Comparison of ENCODE assay signal across 7 cellular contexts in the genomic region with DNA sequence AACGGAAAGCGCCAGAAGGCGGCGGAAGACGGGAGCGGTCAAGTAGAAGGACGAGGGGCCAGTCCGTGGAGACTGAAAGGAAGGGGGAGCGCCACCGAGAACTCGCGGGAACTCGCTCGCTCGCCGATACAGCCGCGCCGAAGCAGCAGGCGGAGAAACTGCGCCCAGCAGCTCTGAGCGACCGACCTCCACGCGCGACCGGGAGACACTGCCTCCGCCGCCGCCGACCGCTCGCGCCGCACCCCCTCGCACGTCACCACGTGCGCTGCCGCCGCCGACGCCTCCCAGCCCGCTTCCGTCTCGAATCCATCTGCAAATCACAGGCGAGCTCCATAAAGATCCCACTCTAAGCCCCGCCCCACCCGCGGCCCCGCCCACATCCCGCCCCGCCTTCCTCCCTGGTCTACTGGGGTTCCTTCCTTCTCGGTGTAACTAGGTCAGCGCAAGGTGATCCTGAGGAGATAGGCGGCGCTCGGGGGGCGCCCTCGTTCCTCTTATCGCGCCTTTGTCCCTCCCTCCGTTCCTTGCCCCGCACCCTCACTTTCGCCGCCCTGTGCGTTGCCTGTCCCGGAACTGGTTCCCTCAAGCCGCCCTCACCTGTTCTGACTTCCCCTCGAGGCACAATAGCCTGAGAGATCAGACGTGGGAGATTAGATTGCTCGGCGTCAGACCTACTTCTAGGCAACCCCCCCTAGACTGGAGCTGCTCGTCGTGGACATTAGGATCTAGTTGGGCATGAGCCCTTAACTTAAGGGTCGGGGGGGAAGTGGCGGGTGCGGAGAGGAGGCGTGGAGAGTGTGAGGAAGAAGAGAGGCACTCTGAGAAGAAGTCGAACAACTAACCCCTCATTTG.
A peak's percentile ranks its signal among the peaks of the same experiment; 100 is the strongest.
DNase-seq lines count a peak whose midpoint lies in the region; ATAC-seq and TF ChIP-seq lines count a peak whose summit lies in the region.

A gene (minus strand): TSS at position 210 of the 852 bp plus-strand sequence. CDS start 7,750 bp downstream, outside the sequence.

- DNase-seq in NCI-H2029 treated with DMSO at 0.1 percent for 48 hours (lab: John Stamatoyannopoulos, UW) (peak; percentile 98), T-helper 9 cell (peak; percentile 95), astrocyte of the hippocampus (ENCODE audit: low read depth, low spot score) (peak; percentile 97), hippocampal formation (lab: John Stamatoyannopoulos, UW) (peak; percentile 95 to 97), retinal pigment epithelial cell (ENCODE audit: low read depth) (peak; percentile 76)

- peak within 1 kb of the TSS; percentile 99 for H3K4me3 ChIP-seq in retinal pigment epithelial cell (ENCODE audit: low read length)

- ATAC-seq in GM18508 (IDR thresholded peaks at IDR 0.05; ENCODE audit: insufficient read depth, unreplicated experiment) (peak; percentile 67), HG03025 (IDR thresholded peaks at IDR 0.05; ENCODE audit: low FRiP score, unreplicated experiment) (peak; percentile 70)

- TF ChIP-seq CTCF in retinal pigment epithelial cell (conservative IDR thresholded peaks at IDR 0.05; ENCODE audit: low read depth, low read length) = peak; percentile 30

Comparison
In these comparisons a context has a peak if more than half of its experiments do, and no peak if none do; other contexts are left out.
1. Peak in every context shown above with its lines: DNase-seq, ATAC-seq and H3K4me3 ChIP-seq.